ENCODE assay signal across 13 cellular contexts in genomic region chr2:8657423-8658062, GRCh38. TPM values are rescaled to one million over a fixed set of nuclear protein-coding genes. Genes with fewer than 3 reads are reported as not detected.
DNase-seq lines count a peak whose midpoint lies in the region; ATAC-seq and TF ChIP-seq lines count a peak whose summit lies in the region.
"Had no signal": no experiment of that assay in that cellular context is flagged by ENCODE, and none has a peak within 500 bp of the region (broad histone marks: within the 10 kb centered on the region; RNA-seq: fewer than 3 reads in every experiment).

No MANE protein-coding gene starts in this region.

- peaks cover 25% of the 10 kb centered on the region for H3K27me3 Mint-ChIP-seq in activated CD8-positive, alpha-beta memory T cell treated with anti-CD3 and anti-CD28 coated beads, Interleukin-2, amount 10 ng/mL, durations not matched to agents 7 days and 5 days
- H3K27me3 Mint-ChIP-seq in activated CD8-positive, alpha-beta T cell treated with anti-CD3 and anti-CD28 coated beads, Interleukin-2, amount 10 ng/mL, durations not matched to agents 7 days and 5 days (ENCODE audit: low read depth): peaks cover 23% of the 10 kb centered on the region

- no peak overlapping the region for H3K27ac Mint-ChIP-seq in activated CD8-positive, alpha-beta memory T cell treated with anti-CD3 and anti-CD28 coated beads, Interleukin-2, amount 10 ng/mL, durations not matched to agents 7 days and 5 days
- H3K27ac Mint-ChIP-seq in activated CD8-positive, alpha-beta T cell treated with anti-CD3 and anti-CD28 coated beads, Interleukin-2, amount 10 ng/mL, durations not matched to agents 7 days and 5 days: peak overlapping the region; percentile 63
- H3K27ac Mint-ChIP-seq: mesothelial cell of epicardium had no signal

- POLR2A ChIA-PET in activated CD8-positive, alpha-beta T cell treated with anti-CD3 and anti-CD28 coated beads, Interleukin-2, amount 10 ng/mL, durations not matched to agents 7 days and 5 days (lab: Charles Lee): interaction anchor here (0.6 to 2.0 kb wide), 2 partner anchors 16 to 24 kb away, joined by 3 to 6 read pairs; partner anchors contain the start of gene ID2

- no peak for DNase-seq in activated CD8-positive, alpha-beta memory T cell treated with anti-CD3 and anti-CD28 coated beads, Interleukin-2, amount 10 ng/mL, durations not matched to agents 7 days and 5 days
- no peak for DNase-seq in activated CD8-positive, alpha-beta memory T cell treated with anti-CD3 and anti-CD28 coated beads, Interleukin-2, amount 50 U/mL, for 4 hours
- no peak for DNase-seq in activated CD8-positive, alpha-beta T cell treated with anti-CD3 and anti-CD28 coated beads, Interleukin-2, amount 10 ng/mL, durations not matched to agents 7 days and 5 days
- peak; percentile 51 for DNase-seq in sciatic nerve (ENCODE audit: low spot score)
- no peak for DNase-seq in NCI-H2107 treated with DMSO at 0.1 percent for 48 hours (lab: John Stamatoyannopoulos, UW; ENCODE audit: unreplicated experiment)
- DNase-seq: DMS79; effector memory CD4-positive, alpha-beta T cell; foreskin keratinocyte; NCI-H226 had no signal

- no peak overlapping the region for H3K4me3 Mint-ChIP-seq in activated CD8-positive, alpha-beta memory T cell treated with anti-CD3 and anti-CD28 coated beads, Interleukin-2, amount 10 ng/mL, durations not matched to agents 7 days and 5 days
- peak overlapping the region; percentile 10 for H3K4me3 Mint-ChIP-seq in activated CD8-positive, alpha-beta T cell treated with anti-CD3 and anti-CD28 coated beads, Interleukin-2, amount 10 ng/mL, durations not matched to agents 7 days and 5 days
- H3K4me3 Mint-ChIP-seq: mesothelial cell of epicardium had no signal

- H3K9me3 Mint-ChIP-seq in activated CD8-positive, alpha-beta memory T cell treated with anti-CD3 and anti-CD28 coated beads, Interleukin-2, amount 10 ng/mL, durations not matched to agents 7 days and 5 days (ENCODE audit: low read depth): no peaks in the 10 kb centered on the region
- no peaks in the 10 kb centered on the region for H3K9me3 Mint-ChIP-seq in activated CD8-positive, alpha-beta T cell treated with anti-CD3 and anti-CD28 coated beads, Interleukin-2, amount 10 ng/mL, durations not matched to agents 7 days and 5 days (ENCODE audit: insufficient read depth)
- H3K9me3 Mint-ChIP-seq: mesothelial cell of epicardium had no signal

- intact Hi-C loops in sciatic nerve (cut with DNase I): no loop called here

- CTCF ChIA-PET in activated CD8-positive, alpha-beta memory T cell treated with anti-CD3 and anti-CD28 coated beads, Interleukin-2, amount 10 ng/mL, durations not matched to agents 7 days and 5 days (lab: Charles Lee): no interaction called here
- CTCF ChIA-PET in activated CD8-positive, alpha-beta T cell treated with anti-CD3 and anti-CD28 coated beads, Interleukin-2, amount 10 ng/mL, durations not matched to agents 7 days and 5 days (lab: Charles Lee): no interaction called here

- H3K4me1 Mint-ChIP-seq in activated CD8-positive, alpha-beta memory T cell treated with anti-CD3 and anti-CD28 coated beads, Interleukin-2, amount 10 ng/mL, durations not matched to agents 7 days and 5 days: peaks cover 10% of the 10 kb centered on the region
- peaks cover 35% of the 10 kb centered on the region for H3K4me1 Mint-ChIP-seq in activated CD8-positive, alpha-beta T cell treated with anti-CD3 and anti-CD28 coated beads, Interleukin-2, amount 10 ng/mL, durations not matched to agents 7 days and 5 days (ENCODE audit: low read depth)

- ATAC-seq in activated CD8-positive, alpha-beta memory T cell treated with anti-CD3 and anti-CD28 coated beads, Interleukin-2, amount 10 ng/mL, durations not matched to agents 7 days and 5 days: peak; percentile 27
- ATAC-seq in HG02642 (IDR thresholded peaks at IDR 0.05; ENCODE audit: poor library complexity, unreplicated experiment): peak; percentile 48
- ATAC-seq in activated CD8-positive, alpha-beta T cell treated with anti-CD3 and anti-CD28 coated beads, Interleukin-2, amount 10 ng/mL, durations not matched to agents 7 days and 5 days: peak; percentile 34
- ATAC-seq in sciatic nerve: no peak
- no peak for ATAC-seq in HG03097 (IDR thresholded peaks at IDR 0.05; ENCODE audit: low FRiP score, unreplicated experiment)
- ATAC-seq in SK-N-SH treated with all-trans-retinoic acid at 6 μM for 48 hours: no peak
- ATAC-seq: foreskin keratinocyte had no signal

- H3K36me3 Mint-ChIP-seq in activated CD8-positive, alpha-beta memory T cell treated with anti-CD3 and anti-CD28 coated beads, Interleukin-2, amount 10 ng/mL, durations not matched to agents 7 days and 5 days: no peaks in the 10 kb centered on the region
- no peaks in the 10 kb centered on the region for H3K36me3 Mint-ChIP-seq in activated CD8-positive, alpha-beta T cell treated with anti-CD3 and anti-CD28 coated beads, Interleukin-2, amount 10 ng/mL, durations not matched to agents 7 days and 5 days (ENCODE audit: low read depth)
- H3K36me3 Mint-ChIP-seq: mesothelial cell of epicardium had no signal

TF ChIP-seq in SK-N-SH treated with all-trans-retinoic acid at 6 μM for 48 hours, 23 proteins besides CTCF, POLR2A, EP300 and RAD21 (continues in another document):
- TF ChIP-seq CSDC2 (CRISPR knock-in tag; IDR thresholded peaks at IDR 0.05) (no peak), PPARA (CRISPR knock-in tag; IDR thresholded peaks at IDR 0.05; ENCODE audit: borderline replicate concordance) (no peak), CSRNP3 (CRISPR knock-in tag; IDR thresholded peaks at IDR 0.05) (no peak), ZFP30 (CRISPR knock-in tag; IDR thresholded peaks at IDR 0.05) (no peak), POU6F1 (CRISPR knock-in tag; IDR thresholded peaks at IDR 0.05; ENCODE audit: borderline replicate concordance, low read depth) (no peak), TCF4 (CRISPR knock-in tag; IDR thresholded peaks at IDR 0.05; ENCODE audit: borderline replicate concordance) (no peak), ZNF8 (CRISPR knock-in tag; IDR thresholded peaks at IDR 0.05) (no peak), ARNTL (CRISPR knock-in tag; IDR thresholded peaks at IDR 0.05; ENCODE audit: borderline replicate concordance, low read depth) (no peak), ZC3H10 (CRISPR knock-in tag; IDR thresholded peaks at IDR 0.05) (no peak), CREB5 (CRISPR knock-in tag; IDR thresholded peaks at IDR 0.05; ENCODE audit: low read depth) (no peak), PATZ1 (CRISPR knock-in tag; IDR thresholded peaks at IDR 0.05; ENCODE audit: borderline replicate concordance) (no peak)

RNA-seq across cellular contexts. Expression of gene ID2, which starts 24.3 kb away (rescaled TPM):
- total RNA-seq in activated CD8-positive, alpha-beta memory T cell treated with anti-CD3 and anti-CD28 coated beads, Interleukin-2, amount 10 ng/mL, durations not matched to agents 7 days and 5 days: 100 to 1,000 TPM; 342 to 431 TPM
- total RNA-seq in activated CD8-positive, alpha-beta T cell treated with anti-CD3 and anti-CD28 coated beads, Interleukin-2, amount 10 ng/mL, durations not matched to agents 7 days and 5 days: 100 to 1,000 TPM; 257 to 263 TPM
- total RNA-seq in sciatic nerve: 95.8 TPM

Comparison
In these comparisons a context has a peak if more than half of its experiments do, and no peak if none do; other contexts are left out.
1. ATAC-seq: peak in activated CD8-positive, alpha-beta memory T cell treated with anti-CD3 and anti-CD28 coated beads, Interleukin-2, amount 10 ng/mL, durations not matched to agents 7 days and 5 days (single experiment), HG02642 (single experiment) and activated CD8-positive, alpha-beta T cell treated with anti-CD3 and anti-CD28 coated beads, Interleukin-2, amount 10 ng/mL, durations not matched to agents 7 days and 5 days (single experiment); none in sciatic nerve (single experiment), HG03097 (single experiment) and SK-N-SH treated with all-trans-retinoic acid at 6 μM for 48 hours (single experiment).